In genomic region chr5:133952729-133953567, GRCh38 we compare ENCODE assay signal across 10 cellular contexts. TPM values are rescaled to one million over a fixed set of nuclear protein-coding genes. Genes with fewer than 3 reads are reported as not detected.
DNase-seq lines count a peak whose midpoint lies in the region; ATAC-seq, FAIRE-seq and TF ChIP-seq lines count a peak whose summit lies in the region.
"Had no signal": no experiment of that assay in that cellular context is flagged by ENCODE, and none has a peak within 500 bp of the region (broad histone marks: within the 10 kb centered on the region; RNA-seq: fewer than 3 reads in every experiment).

No MANE protein-coding gene starts in this region.

- no peaks in the 10 kb centered on the region for H4K20me1 ChIP-seq in astrocyte (ENCODE audit: insufficient read depth, low read length)

- H3K4me3 ChIP-seq in astrocyte (ENCODE audit: insufficient read depth, low read depth, low read length) (no peak overlapping the region), right atrium auricular region (no peak overlapping the region), skeletal muscle tissue (ENCODE audit: low read length in 3 of 3) (peak overlapping the region; percentile 16 to 61 (median 55))
- H3K4me3 ChIP-seq: PC-9 had no signal

- no peak overlapping the region for H2AFZ ChIP-seq in astrocyte (ENCODE audit: low read depth, low read length)
- H2AFZ ChIP-seq: PC-9 had no signal

- peak overlapping the region; percentile 54 for H3K27ac ChIP-seq in astrocyte (ENCODE audit: low read depth, low read length)
- peak overlapping the region; percentile 83 for H3K27ac ChIP-seq in right atrium auricular region
- H3K27ac ChIP-seq in skeletal muscle tissue (ENCODE audit: low read depth, low read length), result peak overlapping the region; percentile 85
- H3K27ac ChIP-seq: PC-9 had no signal

- TF ChIP-seq CTCF in astrocyte (IDR thresholded peaks at IDR 0.05; ENCODE audit: insufficient read depth, low read depth, low read length) (no peak), right atrium auricular region (IDR thresholded peaks at IDR 0.05) (no peak)

- peaks cover 11% of the 10 kb centered on the region for H3K4me1 Mint-ChIP-seq in astrocyte (ENCODE audit: low read depth, unreplicated experiment)

- H3K4me2 ChIP-seq in astrocyte (ENCODE audit: low read length), result peak overlapping the region; percentile 35
- H3K4me2 ChIP-seq: PC-9 had no signal

- H3K4me1 ChIP-seq in astrocyte (ENCODE audit: insufficient read depth, low read length) (peaks cover 13% of the 10 kb centered on the region), right atrium auricular region (peaks cover 0 to 40% of the 10 kb centered on the region in 2 donors), skeletal muscle tissue (ENCODE audit: control insufficient read depth in 3 of 3, insufficient read depth in 3 of 3, low read length in 3 of 3) (peaks cover 12 to 25% (median 16%) of the 10 kb centered on the region in 3 donors)

- no peak for TF ChIP-seq POLR2A in H54 (IDR thresholded peaks at IDR 0.05; ENCODE audit: low read depth, low read length)

- peak overlapping the region; percentile 64 for H3K27ac Mint-ChIP-seq in astrocyte (ENCODE audit: unreplicated experiment)
- H3K27ac Mint-ChIP-seq: activated naive CD4-positive, alpha-beta T cell treated with anti-CD3 and anti-CD28 coated beads, Interleukin-2, amount 50 U/mL, for 24 hours had no signal

- ATAC-seq in GM21526 (IDR thresholded peaks at IDR 0.05; ENCODE audit: low FRiP score, unreplicated experiment), result no peak

- H3K27me3 Mint-ChIP-seq in astrocyte (ENCODE audit: low read depth, unreplicated experiment), result no peaks in the 10 kb centered on the region
- H3K27me3 Mint-ChIP-seq: activated naive CD4-positive, alpha-beta T cell treated with anti-CD3 and anti-CD28 coated beads, Interleukin-2, amount 50 U/mL, for 24 hours had no signal

- H3K9ac ChIP-seq in astrocyte (ENCODE audit: low read length) (peak overlapping the region; percentile 7), skeletal muscle tissue (ENCODE audit: low read depth in 1 of 3, low read length in 3 of 3) (peak overlapping the region; percentile 40 to 75 (median 70))

- FAIRE-seq in H54 (lab: Jason Lieb, UNC), result peak; percentile 91
- peak; percentile 47 for FAIRE-seq in astrocyte (lab: Jason Lieb, UNC)

- H3K9me3 Mint-ChIP-seq in astrocyte (ENCODE audit: unreplicated experiment), result no peaks in the 10 kb centered on the region
- H3K9me3 Mint-ChIP-seq: activated naive CD4-positive, alpha-beta T cell treated with anti-CD3 and anti-CD28 coated beads, Interleukin-2, amount 50 U/mL, for 24 hours had no signal

- H3K36me3 Mint-ChIP-seq in astrocyte (ENCODE audit: low read depth, unreplicated experiment), result peaks cover 7% of the 10 kb centered on the region

- no peaks in the 10 kb centered on the region for H3K27me3 ChIP-seq in astrocyte (ENCODE audit: insufficient read depth, low read length)
- no peaks in the 10 kb centered on the region for H3K27me3 ChIP-seq in right atrium auricular region
- no peaks in the 10 kb centered on the region for H3K27me3 ChIP-seq in skeletal muscle tissue (ENCODE audit: control insufficient read depth in 3 of 3, insufficient read depth in 3 of 3, low read length in 3 of 3)

- H3K4me3 Mint-ChIP-seq in astrocyte (ENCODE audit: unreplicated experiment), result no peak overlapping the region
- H3K4me3 Mint-ChIP-seq: activated naive CD4-positive, alpha-beta T cell treated with anti-CD3 and anti-CD28 coated beads, Interleukin-2, amount 50 U/mL, for 24 hours had no signal

- DNase-seq in H54 (ENCODE audit: insufficient read length, low spot score) (peak; percentile 66), astrocyte (ENCODE audit: low read depth) (peak; percentile 98), right atrium auricular region (ENCODE audit: low spot score) (peak; percentile 90), HUDEP-2 (lab: John Stamatoyannopoulos, UW; ENCODE audit: unreplicated experiment in 76 of 76) (no peak), NCI-H1930 (lab: John Stamatoyannopoulos, UW) (no peak), NCI-H2081 (lab: John Stamatoyannopoulos, UW) (no peak)
- DNase-seq: PC-9 had no signal

- H3K9me3 ChIP-seq in astrocyte (ENCODE audit: insufficient read depth, low read depth, low read length) (no peaks in the 10 kb centered on the region), right atrium auricular region (no peaks in the 10 kb centered on the region), skeletal muscle tissue (ENCODE audit: control insufficient read depth in 3 of 3, low read length in 3 of 3) (no peaks in the 10 kb centered on the region)

- H3K79me2 ChIP-seq in astrocyte (ENCODE audit: insufficient read depth, low read length), result peaks cover 12% of the 10 kb centered on the region

- peaks cover 14% of the 10 kb centered on the region for H3K36me3 ChIP-seq in astrocyte (ENCODE audit: insufficient read depth, low read length)
- peaks cover 16% of the 10 kb centered on the region for H3K36me3 ChIP-seq in right atrium auricular region
- H3K36me3 ChIP-seq in skeletal muscle tissue (ENCODE audit: control insufficient read depth in 3 of 3, insufficient read depth in 3 of 3, low read length in 3 of 3), result peaks cover 0 to 17% (median 17%) of the 10 kb centered on the region in 3 donors

RNA-seq across cellular contexts. Expression of gene C5orf15, which starts 15.5 kb away (rescaled TPM):
- total RNA-seq in astrocyte (88.8 and 91.1 TPM in 2 replicates), right atrium auricular region (10 to 100 TPM; 32.6 to 59.8 TPM), skeletal muscle tissue (43.3 TPM)

RNA-seq across cellular contexts. Expression of gene VDAC1, which starts 51.8 kb away (rescaled TPM):
- 354 and 364 TPM in 2 replicates for total RNA-seq in astrocyte
- total RNA-seq in right atrium auricular region, result 100 to 1,000 TPM; 263 to 394 TPM
- total RNA-seq in skeletal muscle tissue, result 257 TPM

Comparison
In these comparisons a context has a peak if more than half of its experiments do, and no peak if none do; other contexts are left out.
1. DNase-seq: peak in H54 (single experiment), astrocyte (single experiment) and right atrium auricular region (single experiment); none in HUDEP-2 (0 of 76), NCI-H1930 (0 of 2) and NCI-H2081 (0 of 2).
2. H3K4me3 ChIP-seq: peak in skeletal muscle tissue (3 of 3); none in astrocyte (single experiment) and right atrium auricular region (0 of 2).
3. Peak in every context shown above with its lines, with median percentiles within 50 percentile points of each other: H3K27ac ChIP-seq.